37 cellular contexts compared by ENCODE assay signal in the genomic region with DNA sequence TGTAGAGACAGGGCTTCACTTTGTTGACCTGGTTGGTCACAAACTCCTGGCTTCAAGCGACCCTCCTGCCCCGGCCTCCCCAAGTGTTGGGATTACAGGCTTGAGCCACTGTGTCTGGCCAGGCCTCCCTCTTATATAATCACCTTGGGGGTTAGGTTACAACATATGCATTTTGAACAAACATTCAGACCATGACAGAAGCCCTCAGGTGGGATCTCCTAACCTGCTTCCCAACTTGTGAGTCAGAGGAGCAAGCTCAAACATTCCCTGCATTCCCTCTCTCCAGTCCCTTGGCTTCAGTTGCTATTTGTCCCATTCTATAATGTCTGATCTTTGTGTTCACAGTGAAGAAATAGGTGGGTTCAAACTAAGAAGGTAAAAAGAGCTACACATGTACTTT.
"Had no signal": no experiment of that assay in that cellular context is flagged by ENCODE, and none has a peak within 500 bp of the region (broad histone marks: within the 10 kb centered on the region; RNA-seq: fewer than 3 reads in every experiment).

No MANE protein-coding gene starts in this region.

- H3K36me3 ChIP-seq: ascending aorta, heart left ventricle, pancreas, prostate gland, right atrium auricular region, thyroid gland, upper lobe of right lung, WERI-Rb-1 had no signal

- H3K4me3 ChIP-seq: ascending aorta, heart left ventricle, pancreas, prostate gland, right atrium auricular region, smooth muscle cell, thyroid gland, upper lobe of right lung had no signal

- H3K4me1 ChIP-seq: ascending aorta, heart left ventricle, pancreas, prostate gland, right atrium auricular region, thyroid gland, upper lobe of right lung had no signal

- DNase-seq: activated CD4-positive, alpha-beta T cell treated with anti-CD3 and anti-CD28 coated beads for 48 hours; activated CD4-positive, alpha-beta T cell treated with anti-CD3 and anti-CD28 coated beads, Interleukin-2, amount 50 U/mL, for 48 hours; activated CD8-positive, alpha-beta memory T cell treated with anti-CD3 and anti-CD28 coated beads for 24 hours; activated CD8-positive, alpha-beta memory T cell treated with anti-CD3 and anti-CD28 coated beads, Interleukin-2, amount 50 U/mL, for 4 hours; activated effector memory CD4-positive, alpha-beta T cell treated with anti-CD3 and anti-CD28 coated beads, Interleukin-2, amount 50 U/mL, for 16 hours; activated naive CD4-positive, alpha-beta T cell treated with anti-CD3 and anti-CD28 coated beads, Interleukin-2, amount 10 ng/mL, durations not matched to agents 7 days and 5 days; activated naive CD8-positive, alpha-beta T cell treated with anti-CD3 and anti-CD28 coated beads, Interleukin-2, amount 10 ng/mL, durations not matched to agents 7 days and 5 days; activated T-cell treated with anti-CD3 and anti-CD28 coated beads, Interleukin-2, amount 50 U/mL, for 1 hour; caudate nucleus; cortex of kidney; effector memory CD8-positive, alpha-beta T cell; foreskin fibroblast; heart left ventricle; hypothalamus; left cardiac atrium; left ventricle myocardium superior; midbrain; naive thymus-derived CD4-positive, alpha-beta T cell; nucleus accumbens; stimulated activated CD4-positive, alpha-beta T cell treated with anti-CD3 and anti-CD28 coated beads, Interleukin-1b, Interleukin-23, amount 100 ng/mL, for 48 hours; stimulated activated CD4-positive, alpha-beta T cell treated with anti-CD3 and anti-CD28 coated beads, Interleukin-4, amount 100 ng/mL, for 4 hours; stimulated activated CD8-positive, alpha-beta memory T cell treated with anti-CD3 and anti-CD28 coated beads, Interleukin-4, amount 100 ng/mL, for 48 hours; stimulated activated naive CD8-positive, alpha-beta T cell treated with anti-CD3 and anti-CD28 coated beads, Interleukin-15, amount 100 ng/mL, for 72 hours; substantia nigra; T-helper 17 cell; T1000; thyroid gland; upper lobe of right lung; WERI-Rb-1 had no signal

- ATAC-seq: activated CD4-positive, CD25-positive, alpha-beta regulatory T cell treated with anti-CD3 and anti-CD28 coated beads, Interleukin-2, amount 50 U/mL, for 24 hours; effector memory CD8-positive, alpha-beta T cell; esophagus mucosa; heart left ventricle; left cardiac atrium; left ventricle myocardium superior; naive thymus-derived CD4-positive, alpha-beta T cell; pancreas; stimulated activated memory B cell treated with anti-CD40 and anti-IgM and Interleukin-4, amounts not matched to agents 10 μg/mL and 1 μg/mL and 100 μg/mL, for 72 hours; stimulated activated naive CD8-positive, alpha-beta T cell treated with anti-CD3 and anti-CD28 coated beads, Interleukin-15, amount 100 ng/mL, for 72 hours; T-helper 17 cell; upper lobe of right lung had no signal

- H3K4me2 ChIP-seq: smooth muscle cell had no signal

- H3K27ac ChIP-seq: ascending aorta, heart left ventricle, pancreas, prostate gland, right atrium auricular region, thyroid gland, upper lobe of right lung, WERI-Rb-1 had no signal

- H3K27me3 ChIP-seq: ascending aorta, right atrium auricular region, thyroid gland, upper lobe of right lung had no signal
